In the genomic region with DNA sequence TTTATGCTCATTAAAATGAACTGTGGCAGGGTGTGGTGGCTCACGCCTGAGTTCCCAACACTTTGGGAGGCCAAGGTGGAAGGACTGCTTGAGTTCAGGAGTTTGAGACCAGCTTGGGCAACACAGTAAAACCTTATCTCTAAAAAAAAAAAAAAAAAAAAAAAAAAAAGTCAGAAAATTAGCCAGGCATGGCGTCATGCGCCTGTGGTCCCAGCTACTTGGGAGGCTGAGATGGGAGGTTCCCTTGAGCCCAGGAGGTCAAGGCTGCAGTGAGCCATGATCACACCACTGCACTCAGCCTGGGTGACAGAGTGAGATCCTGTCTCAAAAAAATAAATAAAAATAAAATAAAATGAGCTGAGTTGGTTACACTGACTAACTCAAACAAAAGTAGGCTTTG, we compare ENCODE assay signal across 8 cellular contexts. TPM values are rescaled to one million over a fixed set of nuclear protein-coding genes. Genes with fewer than 3 reads are reported as not detected.
A peak's percentile ranks its signal among the peaks of the same experiment; 100 is the strongest.
DNase-seq lines count a peak whose midpoint lies in the region; ATAC-seq and TF ChIP-seq lines count a peak whose summit lies in the region.
"Not testable (repeated sequence)": the region's sequence is repeated elsewhere in the genome, so short reads cannot be mapped to it uniquely, and the experiment has no call there.

No MANE protein-coding gene starts in this region.

- peaks cover 17% of the 10 kb centered on the region for H3K4me1 ChIP-seq in ACC112 (ENCODE audit: control insufficient read depth, insufficient read depth, low read length, unreplicated experiment)
- peaks cover 20% of the 10 kb centered on the region for H3K4me1 ChIP-seq in HUES48 (ENCODE audit: control insufficient read depth, insufficient read depth, low read length)
- peaks cover 10 to 27% (median 16%) of the 10 kb centered on the region in 4 donors for H3K4me1 ChIP-seq in esophagus muscularis mucosa
- H3K4me1 ChIP-seq in stomach smooth muscle (ENCODE audit: control insufficient read depth, insufficient read depth, low read length) = peaks cover 15% of the 10 kb centered on the region

- not testable (repeated sequence) for H3K9me3 Mint-ChIP-seq in activated CD4-positive, alpha-beta T cell treated with anti-CD3 and anti-CD28 coated beads for 36 hours (ENCODE audit: low read depth); activated naive CD8-positive, alpha-beta T cell treated with anti-CD3 and anti-CD28 coated beads for 36 hours; mesothelial cell of epicardium; osteocyte (ENCODE audit: unreplicated experiment)

- not testable (repeated sequence) for H3K36me3 Mint-ChIP-seq in activated CD4-positive, alpha-beta T cell treated with anti-CD3 and anti-CD28 coated beads for 36 hours (ENCODE audit: low read depth); activated naive CD8-positive, alpha-beta T cell treated with anti-CD3 and anti-CD28 coated beads for 36 hours; mesothelial cell of epicardium; osteocyte (ENCODE audit: unreplicated experiment)

- not testable (repeated sequence) for H2AFZ ChIP-seq in ACC112 (ENCODE audit: low read length, unreplicated experiment)

- not testable (repeated sequence) for ATAC-seq in activated CD4-positive, alpha-beta T cell treated with anti-CD3 and anti-CD28 coated beads for 36 hours

- not testable (repeated sequence) for H3K79me2 ChIP-seq in ACC112 (ENCODE audit: control insufficient read depth, insufficient read depth, low read length, unreplicated experiment)

- H3K4me1 Mint-ChIP-seq in activated CD4-positive, alpha-beta T cell treated with anti-CD3 and anti-CD28 coated beads for 36 hours = peaks cover 16% of the 10 kb centered on the region
- peaks cover 13% of the 10 kb centered on the region for H3K4me1 Mint-ChIP-seq in activated naive CD8-positive, alpha-beta T cell treated with anti-CD3 and anti-CD28 coated beads for 36 hours
- peaks cover 13% of the 10 kb centered on the region for H3K4me1 Mint-ChIP-seq in mesothelial cell of epicardium
- peaks cover 36% of the 10 kb centered on the region for H3K4me1 Mint-ChIP-seq in osteocyte (ENCODE audit: unreplicated experiment)

- TF ChIP-seq POLR2A in esophagus muscularis mucosa (IDR thresholded peaks at IDR 0.05; ENCODE audit: low read depth) = not testable (repeated sequence)

- CTCF ChIA-PET in activated CD4-positive, alpha-beta T cell treated with anti-CD3 and anti-CD28 coated beads for 36 hours (lab: Charles Lee) = interaction anchor here (0.6 to 1.7 kb wide), 6 partner anchors 12 to 321 kb away, joined by 3 to 7 read pairs (median 4); no protein-coding TSS in a partner anchor

- H3K27me3 ChIP-seq in ACC112 (ENCODE audit: insufficient read depth, low read length); esophagus muscularis mucosa; stomach smooth muscle (ENCODE audit: control insufficient read depth in 1 of 2, insufficient read depth in 2 of 2, low read length in 2 of 2): not testable (repeated sequence)
- peaks cover 58% of the 10 kb centered on the region for H3K27me3 ChIP-seq in HUES48 (ENCODE audit: control insufficient read depth, insufficient read depth, low read length)

- H3K27ac ChIP-seq in ACC112 (ENCODE audit: low read depth, low read length) (0 out of 2 replicates have a peak overlapping the region, but pooled peaks have one; percentile 15), HUES48 (ENCODE audit: low read depth, low read length) (peak overlapping the region; percentile 85), esophagus muscularis mucosa (replicated peaks in 1 of 4) (peak overlapping the region; percentile 58 to 81 (median 80)), stomach smooth muscle (ENCODE audit: low read length) (peak overlapping the region; percentile 75)

- not testable (repeated sequence) for H3K9ac ChIP-seq in HUES48 (ENCODE audit: low read depth, low read length)
- peak overlapping the region; percentile 61 to 79 for H3K9ac ChIP-seq in stomach smooth muscle (ENCODE audit: low read length in 2 of 2)

- not testable (repeated sequence) for DNase-seq in activated CD4-positive, alpha-beta T cell treated with anti-CD3 and anti-CD28 coated beads for 36 hours; activated naive CD8-positive, alpha-beta T cell treated with anti-CD3 and anti-CD28 coated beads for 36 hours; esophagus muscularis mucosa (ENCODE audit: extremely low spot score); mesothelial cell of epicardium (ENCODE audit: low spot score in 2 of 2, unreplicated experiment in 2 of 2); osteocyte (ENCODE audit: extremely low spot score, unreplicated experiment)

- H3K4me3 Mint-ChIP-seq in activated CD4-positive, alpha-beta T cell treated with anti-CD3 and anti-CD28 coated beads for 36 hours = peak overlapping the region; percentile 57
- H3K4me3 Mint-ChIP-seq in activated naive CD8-positive, alpha-beta T cell treated with anti-CD3 and anti-CD28 coated beads for 36 hours = peak overlapping the region; percentile 77
- H3K4me3 Mint-ChIP-seq in mesothelial cell of epicardium = peak overlapping the region; percentile 72
- H3K4me3 Mint-ChIP-seq in osteocyte (ENCODE audit: unreplicated experiment) = peak overlapping the region; percentile 63

- intact Hi-C loops in activated CD4-positive, alpha-beta T cell treated with anti-CD3 and anti-CD28 coated beads for 36 hours (cut with DNase I, micrococcal nuclease) = not testable (repeated sequence)
- intact Hi-C loops in esophagus muscularis mucosa (cut with DNase I) = loop anchor here (10.0 kb wide), 1 partner anchor 310 kb away; no protein-coding TSS in a partner anchor

- H3K9me3 ChIP-seq in HUES48 (ENCODE audit: control insufficient read depth, insufficient read depth, low read length); esophagus muscularis mucosa; stomach smooth muscle (ENCODE audit: control insufficient read depth in 2 of 2, low read length in 2 of 2): not testable (repeated sequence)

- WGBS in esophagus muscularis mucosa = 97% methylated on average over 3 of the region's 3 CpGs

- POLR2A ChIA-PET in activated CD4-positive, alpha-beta T cell treated with anti-CD3 and anti-CD28 coated beads for 36 hours (lab: Charles Lee) = not testable (repeated sequence)

- H3K36me3 ChIP-seq in ACC112 (ENCODE audit: insufficient read depth, low read length); HUES48 (ENCODE audit: control insufficient read depth, insufficient read depth, low read length); esophagus muscularis mucosa; stomach smooth muscle (ENCODE audit: control insufficient read depth in 2 of 2, insufficient read depth in 2 of 2, low read length in 2 of 2): not testable (repeated sequence)

- H3K27me3 Mint-ChIP-seq in activated CD4-positive, alpha-beta T cell treated with anti-CD3 and anti-CD28 coated beads for 36 hours = peaks cover 15% of the 10 kb centered on the region
- H3K27me3 Mint-ChIP-seq in activated naive CD8-positive, alpha-beta T cell treated with anti-CD3 and anti-CD28 coated beads for 36 hours = peaks cover 10% of the 10 kb centered on the region
- H3K27me3 Mint-ChIP-seq in mesothelial cell of epicardium (ENCODE audit: low read depth) = peaks cover 24% of the 10 kb centered on the region
- not testable (repeated sequence) for H3K27me3 Mint-ChIP-seq in osteocyte (ENCODE audit: unreplicated experiment)

- H3K4me3 ChIP-seq in ACC112 (ENCODE audit: low read depth, low read length) (peak overlapping the region; percentile 71), HUES48 (ENCODE audit: low read depth, low read length) (peak overlapping the region; percentile 68)
- not testable (repeated sequence) for H3K4me3 ChIP-seq in esophagus muscularis mucosa; stomach smooth muscle (ENCODE audit: low read length in 2 of 2)

- TF ChIP-seq CTCF in esophagus muscularis mucosa (IDR thresholded peaks at IDR 0.05); mesothelial cell of epicardium (IDR thresholded peaks at IDR 0.05; ENCODE audit: unreplicated experiment); osteocyte (IDR thresholded peaks at IDR 0.05): not testable (repeated sequence)

- not testable (repeated sequence) for TF ChIP-seq EP300 in esophagus muscularis mucosa (IDR thresholded peaks at IDR 0.05)

- H3K27ac Mint-ChIP-seq in activated CD4-positive, alpha-beta T cell treated with anti-CD3 and anti-CD28 coated beads for 36 hours; activated naive CD8-positive, alpha-beta T cell treated with anti-CD3 and anti-CD28 coated beads for 36 hours: not testable (repeated sequence)
- H3K27ac Mint-ChIP-seq in mesothelial cell of epicardium (peak overlapping the region; percentile 91), osteocyte (ENCODE audit: unreplicated experiment) (peak overlapping the region; percentile 90)

RNA-seq across cellular contexts. Expression of gene MDGA1, which starts 6.8 kb away (rescaled TPM):
- under 1 TPM; 0.02 to 0.14 TPM for total RNA-seq in activated CD4-positive, alpha-beta T cell treated with anti-CD3 and anti-CD28 coated beads for 36 hours
- 1 to 10 TPM in 1 of 2 experiments, under 1 TPM in 1; 0.89 to 1.2 TPM for total RNA-seq in activated naive CD8-positive, alpha-beta T cell treated with anti-CD3 and anti-CD28 coated beads for 36 hours
- total RNA-seq in esophagus muscularis mucosa (1 to 10 TPM in 3 of 4 donors, under 1 TPM in 1; 0.83 to 6.5 (median 6.2) TPM), mesothelial cell of epicardium (2.3 to 3.7 TPM (median 2.9 TPM) in 3 replicates), osteocyte (25.6 and 27.1 TPM in 2 replicates)

Comparison
In these comparisons a context has a peak if more than half of its experiments do, and no peak if none do; other contexts are left out.
1. H3K27ac ChIP-seq: peak in every context shown above with its lines; median percentile 85 in HUES48; 80 in esophagus muscularis mucosa; 75 in stomach smooth muscle; 15 in ACC112.